Comparison of ENCODE assay signal across 8 cellular contexts in genomic region chr16:54931757-54932660, GRCh38. TPM values are rescaled to one million over a fixed set of nuclear protein-coding genes. Genes with fewer than 3 reads are reported as not detected.
A peak's percentile ranks its signal among the peaks of the same experiment; 100 is the strongest.
DNase-seq lines count a peak whose midpoint lies in the region; ATAC-seq and TF ChIP-seq lines count a peak whose summit lies in the region.

No MANE protein-coding gene starts in this region.

- no peaks in the 10 kb centered on the region for H4K20me1 ChIP-seq in MM.1S (ENCODE audit: insufficient read depth, low read length)
- no peaks in the 10 kb centered on the region for H4K20me1 ChIP-seq in neural cell (ENCODE audit: insufficient read depth)

- TF ChIP-seq CTCF in MM.1S (IDR thresholded peaks at IDR 0.05; ENCODE audit: low read length) = no peak
- no peak for TF ChIP-seq CTCF in neural cell (IDR thresholded peaks at IDR 0.05; ENCODE audit: poor library complexity, severe bottlenecking)

- peaks cover 27% of the 10 kb centered on the region for H3F3A ChIP-seq in MM.1S (ENCODE audit: insufficient read depth, low read length)
- H3F3A ChIP-seq in neural cell (ENCODE audit: insufficient read depth, low read length, poor library complexity, severe bottlenecking) = peaks cover 3% of the 10 kb centered on the region

- H3K79me2 ChIP-seq in MM.1S (ENCODE audit: low read length) = peaks cover 23% of the 10 kb centered on the region
- H3K79me2 ChIP-seq in neural cell (replicated peaks; ENCODE audit: insufficient read depth, low read length) = no peaks in the 10 kb centered on the region

- H3K9me3 Mint-ChIP-seq in CD8-positive, alpha-beta memory T cell = peaks cover 5 to 24% (median 13%) of the 10 kb centered on the region in 5 donors

- no peak for TF ChIP-seq RAD21 in neural cell (conservative IDR thresholded peaks at IDR 0.05)

- H3K4me3 Mint-ChIP-seq in CD8-positive, alpha-beta memory T cell = peak overlapping the region; percentile 13 to 74 (median 59)

- H3K36me3 ChIP-seq in CD8-positive, alpha-beta memory T cell (ENCODE audit: insufficient read depth, low read length) = no peaks in the 10 kb centered on the region
- H3K36me3 ChIP-seq in MM.1S (replicated peaks; ENCODE audit: insufficient read depth, low read length) = no peaks in the 10 kb centered on the region
- H3K36me3 ChIP-seq in neural cell (ENCODE audit: insufficient read depth, low read length) = no peaks in the 10 kb centered on the region

- peaks cover 45% of the 10 kb centered on the region for H3K27me3 ChIP-seq in CD8-positive, alpha-beta memory T cell (ENCODE audit: insufficient read depth, low read length, poor library complexity, severe bottlenecking)
- H3K27me3 ChIP-seq in MM.1S (replicated peaks; ENCODE audit: insufficient read depth, low read length) (no peaks in the 10 kb centered on the region), neural cell (ENCODE audit: insufficient read depth, low read depth, low read length) (peaks cover 89% of the 10 kb centered on the region)

- peaks cover 0 to 3% (median 0%) of the 10 kb centered on the region in 3 donors for H3K36me3 Mint-ChIP-seq in CD8-positive, alpha-beta memory T cell

- CTCF ChIA-PET in CD8-positive, alpha-beta memory T cell (lab: Charles Lee) = no interaction called here

- H3K9me2 ChIP-seq in MM.1S (replicated peaks; ENCODE audit: insufficient read depth, low read length) (no peaks in the 10 kb centered on the region), neural cell (ENCODE audit: insufficient read depth, low read length) (no peaks in the 10 kb centered on the region)

- POLR2A ChIA-PET in CD8-positive, alpha-beta memory T cell (lab: Charles Lee) = no interaction called here

- H3K4me1 ChIP-seq in CD8-positive, alpha-beta memory T cell (ENCODE audit: insufficient read depth, low read length) = peaks cover 18% of the 10 kb centered on the region
- no peaks in the 10 kb centered on the region for H3K4me1 ChIP-seq in MM.1S (ENCODE audit: low read length)

- H3K4me2 ChIP-seq in MM.1S (ENCODE audit: low read depth, low read length) = peak overlapping the region; percentile 43
- H3K4me2 ChIP-seq in neural cell (ENCODE audit: low read length) = no peak overlapping the region

- no peak overlapping the region for H3K27ac ChIP-seq in CD8-positive, alpha-beta memory T cell (ENCODE audit: low read depth, low read length)
- no peak overlapping the region for H3K27ac ChIP-seq in MM.1S (ENCODE audit: low read length)
- H3K27ac ChIP-seq in neural cell (ENCODE audit: low read length) = no peak overlapping the region

- H3K9me3 ChIP-seq in CD8-positive, alpha-beta memory T cell (ENCODE audit: low read length) = no peaks in the 10 kb centered on the region
- H3K9me3 ChIP-seq in MM.1S (replicated peaks; ENCODE audit: insufficient read depth, low read length) = no peaks in the 10 kb centered on the region
- no peaks in the 10 kb centered on the region for H3K9me3 ChIP-seq in neural cell (ENCODE audit: low read length)

- peaks cover 26 to 44% (median 34%) of the 10 kb centered on the region in 3 donors for H3K4me1 Mint-ChIP-seq in CD8-positive, alpha-beta memory T cell

- H2AFZ ChIP-seq in MM.1S (ENCODE audit: low read length) (0 out of 2 replicates have a peak overlapping the region, but pooled peaks have one; percentile 48), neural cell (ENCODE audit: low read depth, low read length) (no peak overlapping the region)

- ATAC-seq in GM18870 (IDR thresholded peaks at IDR 0.05; ENCODE audit: unreplicated experiment) (no peak), GM21515 (IDR thresholded peaks at IDR 0.05; ENCODE audit: unreplicated experiment) (no peak), HG03439 (IDR thresholded peaks at IDR 0.05; ENCODE audit: unreplicated experiment) (no peak)

- H3K27me3 Mint-ChIP-seq in CD8-positive, alpha-beta memory T cell = peaks cover 65 to 72% of the 10 kb centered on the region in 2 donors

- peak overlapping the region; percentile 62; the same call in 1 of the 2 replicates for H3K9ac ChIP-seq in MM.1S (ENCODE audit: low read length)
- H3K9ac ChIP-seq in neural cell (ENCODE audit: low read length) = no peak overlapping the region

- no peak for TF ChIP-seq EP300 in neural cell (conservative IDR thresholded peaks at IDR 0.05; ENCODE audit: poor library complexity, severe bottlenecking)

- no peak overlapping the region for H3K27ac Mint-ChIP-seq in CD8-positive, alpha-beta memory T cell

- DNase-seq in CD8-positive, alpha-beta memory T cell = no peak
- DNase-seq in MM.1S (no peak), dermis blood vessel endothelial cell (peak; percentile 25), mucosa of gallbladder (ENCODE audit: low spot score) (no peak)

- H3K4me3 ChIP-seq in CD8-positive, alpha-beta memory T cell (ENCODE audit: low read length) = no peak overlapping the region
- H3K4me3 ChIP-seq in MM.1S (ENCODE audit: low read length) = peak overlapping the region; percentile 68
- peak overlapping the region; percentile 59 for H3K4me3 ChIP-seq in neural cell (ENCODE audit: low read length)

TF ChIP-seq in neural cell, 6 proteins besides CTCF, POLR2A, EP300 and RAD21:
- no peak for TF ChIP-seq EZH2 (IDR thresholded peaks at IDR 0.05; ENCODE audit: borderline replicate concordance, insufficient read depth, low read length, poor library complexity, severe bottlenecking)
- TF ChIP-seq SMC3 (conservative IDR thresholded peaks at IDR 0.05; ENCODE audit: poor library complexity) = no peak
- TF ChIP-seq TAF1 (IDR thresholded peaks at IDR 0.05; ENCODE audit: low read depth) = no peak
- no peak for TF ChIP-seq POLR2AphosphoS5 (IDR thresholded peaks at IDR 0.05)
- no peak for TF ChIP-seq REST (IDR thresholded peaks at IDR 0.05; ENCODE audit: borderline replicate concordance)
TF ChIP-seq in neural cell: peak in this region for 0.

RNA-seq across cellular contexts. Expression of gene IRX5, which starts 1.3 kb away (rescaled TPM):
- total RNA-seq in CD8-positive, alpha-beta memory T cell = not detected
- polyA plus RNA-seq in CD8-positive, alpha-beta memory T cell = not detected
- total RNA-seq in dermis blood vessel endothelial cell = 0.51 and 0.79 TPM in 2 replicates
- 0.14 and 0.26 TPM in 2 replicates for polyA plus RNA-seq in neural cell
- not detected in 2 replicates for polyA minus RNA-seq in neural cell
- total RNA-seq in mucosa of gallbladder = 0.12 TPM
